ENCODE assay signal across 12 cellular contexts in genomic region chr10:130018253-130018652, GRCh38. TPM values are rescaled to one million over a fixed set of nuclear protein-coding genes. Genes with fewer than 3 reads are reported as not detected.
DNase-seq lines count a peak whose midpoint lies in the region; ATAC-seq lines count a peak whose summit lies in the region.
"Had no signal": no experiment of that assay in that cellular context is flagged by ENCODE, and none has a peak within 500 bp of the region (broad histone marks: within the 10 kb centered on the region; RNA-seq: fewer than 3 reads in every experiment).

No MANE protein-coding gene starts in this region.

- H3K4me1 Mint-ChIP-seq in activated CD4-positive, alpha-beta memory T cell treated with anti-CD3 and anti-CD28 coated beads for 36 hours (ENCODE audit: low read depth) = peaks cover 2% of the 10 kb centered on the region

- intact Hi-C loops in activated CD4-positive, alpha-beta memory T cell treated with anti-CD3 and anti-CD28 coated beads for 36 hours (cut with micrococcal nuclease) = no loop called here

- POLR2A ChIA-PET in activated CD4-positive, alpha-beta memory T cell treated with anti-CD3 and anti-CD28 coated beads for 36 hours (lab: Charles Lee) = no interaction called here

- no peak overlapping the region for H3K27ac Mint-ChIP-seq in activated CD4-positive, alpha-beta memory T cell treated with anti-CD3 and anti-CD28 coated beads for 36 hours
- H3K27ac Mint-ChIP-seq: nephron progenitor cell had no signal

- DNase-seq in EH (ENCODE audit: low read depth) = peak; percentile 67
- peak; percentile 4 for DNase-seq in HT-29 (ENCODE audit: low spot score)
- peak; percentile 32 for DNase-seq in activated CD4-positive, alpha-beta memory T cell treated with anti-CD3 and anti-CD28 coated beads for 36 hours
- peak; percentile 68 for DNase-seq in iPS-NIHi7 (ENCODE audit: extremely low spot score)
- DNase-seq in NCI-H146 treated with DMSO at 0.1 percent for 48 hours (lab: John Stamatoyannopoulos, UW; ENCODE audit: unreplicated experiment) = no peak
- DNase-seq: NCI-H748 treated with DMSO at 0.1 percent for 48 hours, nephron progenitor cell had no signal

- H3K27me3 Mint-ChIP-seq in activated CD4-positive, alpha-beta memory T cell treated with anti-CD3 and anti-CD28 coated beads for 36 hours = no peaks in the 10 kb centered on the region

- H3K4me3 Mint-ChIP-seq in activated CD4-positive, alpha-beta memory T cell treated with anti-CD3 and anti-CD28 coated beads for 36 hours = no peak overlapping the region
- H3K4me3 Mint-ChIP-seq: brain, nephron progenitor cell had no signal

- no peaks in the 10 kb centered on the region for H3K36me3 Mint-ChIP-seq in activated CD4-positive, alpha-beta memory T cell treated with anti-CD3 and anti-CD28 coated beads for 36 hours
- H3K36me3 Mint-ChIP-seq: brain had no signal

- CTCF ChIA-PET in activated CD4-positive, alpha-beta memory T cell treated with anti-CD3 and anti-CD28 coated beads for 36 hours (lab: Charles Lee) = no interaction called here

- no peaks in the 10 kb centered on the region for H3K9me3 Mint-ChIP-seq in activated CD4-positive, alpha-beta memory T cell treated with anti-CD3 and anti-CD28 coated beads for 36 hours
- H3K9me3 Mint-ChIP-seq: nephron progenitor cell had no signal

- ATAC-seq in HG03175 (IDR thresholded peaks at IDR 0.05; ENCODE audit: unreplicated experiment) (no peak), HG02981 (IDR thresholded peaks at IDR 0.05; ENCODE audit: unreplicated experiment) (no peak)

RNA-seq across cellular contexts. Expression of gene EBF3, which starts 54.2 kb away (rescaled TPM):
- total RNA-seq in HT-29 (2014; rRNA removed; shearing (Covaris generic)) = not detected in 2 replicates
- total RNA-seq in activated CD4-positive, alpha-beta memory T cell treated with anti-CD3 and anti-CD28 coated beads for 36 hours = not detected
- total RNA-seq: epithelial cell of proximal tubule, kidney epithelial cell had no signal
